Comparison of ENCODE assay signal across 2 cellular contexts in the genomic region with DNA sequence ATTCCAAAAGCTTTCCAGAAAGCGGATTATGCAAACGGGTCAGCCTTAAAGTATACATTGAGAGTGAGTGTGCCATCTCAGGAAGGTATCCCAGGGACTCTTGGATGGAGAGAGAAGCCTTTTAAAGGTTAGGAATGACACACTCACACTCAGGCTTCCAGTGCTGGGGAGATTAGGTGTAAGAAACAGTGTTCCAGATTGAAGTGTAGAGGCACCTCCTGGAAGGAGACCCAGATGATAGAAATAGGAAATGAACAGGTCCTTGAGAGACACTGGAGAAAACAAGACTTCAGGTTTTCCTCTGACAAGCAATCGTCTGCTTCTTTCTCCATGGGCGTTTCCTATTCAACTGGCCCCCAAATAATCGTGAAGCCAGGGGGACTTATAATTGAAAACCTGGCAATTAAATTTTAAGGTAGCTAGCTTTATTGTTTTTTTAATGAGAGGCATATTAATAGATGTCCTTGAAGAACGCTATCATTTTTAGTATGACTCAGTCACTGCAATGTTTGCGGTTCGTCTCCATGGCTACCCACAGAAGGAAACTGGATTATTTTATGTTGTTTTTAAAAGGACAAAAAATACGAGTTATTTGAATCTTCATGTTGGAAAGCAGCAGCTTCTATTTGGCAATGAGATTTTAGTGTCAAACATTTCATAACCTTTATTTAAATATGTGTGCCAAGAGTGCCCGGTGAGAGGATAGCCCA.
TF ChIP-seq lines count a peak whose summit lies in the region.

No MANE protein-coding gene starts in this region.

TF ChIP-seq in K562, 482 proteins besides CTCF, POLR2A, EP300 and RAD21:
- no peak for TF ChIP-seq SP1 (CRISPR knock-in tag; IDR thresholded peaks at IDR 0.05)
- TF ChIP-seq RFX1 (IDR thresholded peaks at IDR 0.05): peak; percentile 30; the same call in 1 of the 2 replicates
- TF ChIP-seq, protein P1, sequence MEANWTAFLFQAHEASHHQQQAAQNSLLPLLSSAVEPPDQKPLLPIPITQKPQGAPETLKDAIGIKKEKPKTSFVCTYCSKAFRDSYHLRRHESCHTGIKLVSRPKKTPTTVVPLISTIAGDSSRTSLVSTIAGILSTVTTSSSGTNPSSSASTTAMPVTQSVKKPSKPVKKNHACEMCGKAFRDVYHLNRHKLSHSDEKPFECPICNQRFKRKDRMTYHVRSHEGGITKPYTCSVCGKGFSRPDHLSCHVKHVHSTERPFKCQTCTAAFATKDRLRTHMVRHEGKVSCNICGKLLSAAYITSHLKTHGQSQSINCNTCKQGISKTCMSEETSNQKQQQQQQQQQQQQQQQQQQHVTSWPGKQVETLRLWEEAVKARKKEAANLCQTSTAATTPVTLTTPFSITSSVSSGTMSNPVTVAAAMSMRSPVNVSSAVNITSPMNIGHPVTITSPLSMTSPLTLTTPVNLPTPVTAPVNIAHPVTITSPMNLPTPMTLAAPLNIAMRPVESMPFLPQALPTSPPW (CRISPR knock-in tag; IDR thresholded peaks at IDR 0.05): no peak
- TF ChIP-seq ZNF507 (tag; conservative IDR thresholded peaks at IDR 0.05): no peak
- TF ChIP-seq ILK (tag; IDR thresholded peaks at IDR 0.05; ENCODE audit: borderline replicate concordance, low read depth): no peak
- no peak for TF ChIP-seq KDM5B (IDR thresholded peaks at IDR 0.05; ENCODE audit: insufficient replicate concordance, low read depth, low read length)
- TF ChIP-seq ZNF212 (CRISPR knock-in tag; IDR thresholded peaks at IDR 0.05): no peak
- no peak for TF ChIP-seq HDAC8 (tag; IDR thresholded peaks at IDR 0.05)
- TF ChIP-seq ZNF384 (IDR thresholded peaks at IDR 0.05; ENCODE audit: low read depth, low read length): no peak

TF ChIP-seq in WTC11, 78 proteins besides CTCF, POLR2A, EP300 and RAD21:
- TF ChIP-seq ZNF425 (CRISPR knock-in tag; conservative IDR thresholded peaks at IDR 0.05): no peak
- no peak for TF ChIP-seq ZBTB21 (CRISPR knock-in tag; IDR thresholded peaks at IDR 0.05; ENCODE audit: borderline replicate concordance)
- no peak for TF ChIP-seq MYBL2 (CRISPR knock-in tag; IDR thresholded peaks at IDR 0.05)
- TF ChIP-seq EMX1 (CRISPR knock-in tag; IDR thresholded peaks at IDR 0.05): no peak
